In genomic region chr19:7224205-7224833, GRCh38 we compare ENCODE assay signal across 10 cellular contexts.
A peak's percentile ranks its signal among the peaks of the same experiment; 100 is the strongest.
DNase-seq lines count a peak whose midpoint lies in the region; ATAC-seq and TF ChIP-seq lines count a peak whose summit lies in the region.
"Had no signal": no experiment of that assay in that cellular context is flagged by ENCODE, and none has a peak within 500 bp of the region (broad histone marks: within the 10 kb centered on the region; RNA-seq: fewer than 3 reads in every experiment).

No MANE protein-coding gene starts in this region.

- no peaks in the 10 kb centered on the region for H3K36me3 Mint-ChIP-seq in activated naive CD4-positive, alpha-beta T cell treated with anti-CD3 and anti-CD28 coated beads for 36 hours (ENCODE audit: low read depth)
- H3K36me3 Mint-ChIP-seq: activated naive CD8-positive, alpha-beta T cell; CD4-positive, CD25-positive, alpha-beta regulatory T cell had no signal

- intact Hi-C loops in activated naive CD4-positive, alpha-beta T cell treated with anti-CD3 and anti-CD28 coated beads for 36 hours (cut with micrococcal nuclease), result no loop called here

- CTCF ChIA-PET in activated naive CD4-positive, alpha-beta T cell treated with anti-CD3 and anti-CD28 coated beads for 36 hours (lab: Charles Lee), result interaction anchor here (0.7 kb wide), 1 partner anchor 21 kb away, joined by 3 read pairs; no protein-coding TSS in a partner anchor

- no peak for ATAC-seq in HG02840 (IDR thresholded peaks at IDR 0.05; ENCODE audit: low FRiP score, unreplicated experiment)

- in situ Hi-C loops in astrocyte of the cerebellum (cut with HindIII; ENCODE audit: low sequenced_read_pairs), result no loop called here

- no peaks in the 10 kb centered on the region for H3K9me3 Mint-ChIP-seq in activated naive CD4-positive, alpha-beta T cell treated with anti-CD3 and anti-CD28 coated beads for 36 hours

- no peak overlapping the region for H3K4me3 ChIP-seq in astrocyte of the cerebellum (ENCODE audit: low read depth, low read length)

- H3K4me3 Mint-ChIP-seq in activated naive CD4-positive, alpha-beta T cell treated with anti-CD3 and anti-CD28 coated beads for 36 hours, result no peak overlapping the region
- H3K4me3 Mint-ChIP-seq: activated naive CD8-positive, alpha-beta T cell; CD4-positive, CD25-positive, alpha-beta regulatory T cell had no signal

- DNase-seq in DMS153 treated with DMSO at 0.1 percent for 48 hours (lab: John Stamatoyannopoulos, UW; ENCODE audit: unreplicated experiment), result peak; percentile 52
- peak; percentile 8 for DNase-seq in astrocyte of the cerebellum (ENCODE audit: low read depth)
- DNase-seq in hypothalamus (lab: John Stamatoyannopoulos, UW), result peak in 29 of 51 donors; percentile 3 to 62 (median 14)
- peak; percentile 80 for DNase-seq in renal cortical epithelial cell (ENCODE audit: low read depth)
- DNase-seq in activated naive CD4-positive, alpha-beta T cell treated with anti-CD3 and anti-CD28 coated beads for 36 hours, result no peak
- no peak for DNase-seq in SKM-1 (lab: John Stamatoyannopoulos, UW; ENCODE audit: unreplicated experiment)
- no peak for DNase-seq in DMS53 treated with DMSO at 0.1 percent for 48 hours (lab: John Stamatoyannopoulos, UW; ENCODE audit: unreplicated experiment)
- DNase-seq: CD4-positive, CD25-positive, alpha-beta regulatory T cell had no signal

- H3K27me3 Mint-ChIP-seq in activated naive CD4-positive, alpha-beta T cell treated with anti-CD3 and anti-CD28 coated beads for 36 hours (ENCODE audit: low read depth), result no peaks in the 10 kb centered on the region

- no peak overlapping the region for H3K27ac Mint-ChIP-seq in activated naive CD4-positive, alpha-beta T cell treated with anti-CD3 and anti-CD28 coated beads for 36 hours
- H3K27ac Mint-ChIP-seq: activated naive CD8-positive, alpha-beta T cell; CD4-positive, CD25-positive, alpha-beta regulatory T cell had no signal

- no peak for TF ChIP-seq CTCF in astrocyte of the cerebellum (IDR thresholded peaks at IDR 0.05; ENCODE audit: low read depth, low read length, missing control alignments)

- peaks cover 9% of the 10 kb centered on the region for H3K4me1 Mint-ChIP-seq in activated naive CD4-positive, alpha-beta T cell treated with anti-CD3 and anti-CD28 coated beads for 36 hours (ENCODE audit: low read depth)
- H3K4me1 Mint-ChIP-seq: CD4-positive, CD25-positive, alpha-beta regulatory T cell had no signal

Comparison
In these comparisons a context has a peak if more than half of its experiments do, and no peak if none do; other contexts are left out.
1. DNase-seq: peak in DMS153 treated with DMSO at 0.1 percent for 48 hours (single experiment), astrocyte of the cerebellum (single experiment), hypothalamus (29 of 51) and renal cortical epithelial cell (single experiment); none in activated naive CD4-positive, alpha-beta T cell treated with anti-CD3 and anti-CD28 coated beads for 36 hours (single experiment), SKM-1 (single experiment) and DMS53 treated with DMSO at 0.1 percent for 48 hours (single experiment).